Comparison of ENCODE assay signal across 8 cellular contexts in the genomic region with DNA sequence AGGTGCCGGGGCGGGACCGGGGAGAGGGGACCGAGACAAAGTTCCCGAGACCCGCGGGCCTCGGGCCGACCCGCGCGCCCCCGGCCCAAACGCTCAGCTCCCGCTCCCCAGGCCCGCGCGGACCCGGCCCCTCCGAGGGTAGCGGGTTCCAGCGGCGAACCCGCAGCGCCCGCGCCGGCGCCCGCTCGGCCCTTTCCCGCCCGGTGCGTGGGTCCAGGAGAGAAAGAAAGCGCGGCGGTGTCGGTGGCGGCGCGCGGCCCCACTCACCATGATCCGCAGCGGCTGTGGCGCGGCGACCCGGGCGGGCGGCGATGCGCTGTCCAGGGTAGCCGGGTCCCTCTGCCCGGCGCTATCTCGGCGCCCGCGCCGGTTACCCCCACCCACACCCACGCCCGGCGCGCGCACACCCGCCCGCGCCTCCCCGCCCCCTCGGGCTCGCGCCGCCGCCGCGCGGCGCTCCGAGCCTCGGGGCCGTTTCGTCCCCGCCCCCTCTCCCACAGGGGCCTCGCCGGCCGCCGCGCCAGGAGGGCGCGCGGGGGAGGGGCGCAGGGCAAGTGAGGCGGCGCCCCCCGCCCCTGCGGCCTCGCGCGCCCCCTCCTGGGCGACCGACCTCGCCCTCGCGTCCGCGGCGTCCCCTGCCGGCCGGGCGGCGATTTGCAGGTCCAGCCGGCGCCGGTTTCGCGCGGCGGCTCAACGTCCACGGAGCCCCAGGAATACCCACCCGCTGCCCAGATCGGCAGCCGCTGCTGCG. TPM values are rescaled to one million over a fixed set of nuclear protein-coding genes. Genes with fewer than 3 reads are reported as not detected.
DNase-seq lines count a peak whose midpoint lies in the region; ATAC-seq and TF ChIP-seq lines count a peak whose summit lies in the region.

A gene with protein sequence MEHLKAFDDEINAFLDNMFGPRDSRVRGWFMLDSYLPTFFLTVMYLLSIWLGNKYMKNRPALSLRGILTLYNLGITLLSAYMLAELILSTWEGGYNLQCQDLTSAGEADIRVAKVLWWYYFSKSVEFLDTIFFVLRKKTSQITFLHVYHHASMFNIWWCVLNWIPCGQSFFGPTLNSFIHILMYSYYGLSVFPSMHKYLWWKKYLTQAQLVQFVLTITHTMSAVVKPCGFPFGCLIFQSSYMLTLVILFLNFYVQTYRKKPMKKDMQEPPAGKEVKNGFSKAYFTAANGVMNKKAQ (minus strand): TSS at position 345 of the 751 bp plus-strand sequence. CDS start 75 bp downstream, at position 270.

- no peak within 1 kb of the TSS for H3K9ac ChIP-seq in rectal smooth muscle tissue (ENCODE audit: low read length)

- no peaks in the 10 kb centered on the region for H3K4me1 ChIP-seq in cardiac muscle cell (ENCODE audit: low read depth)
- no peaks in the 10 kb centered on the region for H3K4me1 ChIP-seq in rectal smooth muscle tissue (ENCODE audit: control insufficient read depth, insufficient read depth, low read length)

- H3K4me3 ChIP-seq in AG09309 (ENCODE audit: control insufficient read depth, low read depth, low read length) (peak within 1 kb of the TSS; percentile 35), cardiac muscle cell (peak within 1 kb of the TSS; percentile 71), rectal smooth muscle tissue (ENCODE audit: low read length) (peak within 1 kb of the TSS; percentile 21)

- TF ChIP-seq CTCF in AG09309 (IDR thresholded peaks at IDR 0.05; ENCODE audit: control insufficient read depth, insufficient read depth, low read depth, low read length, missing control alignments): peak; percentile 35
- TF ChIP-seq CTCF in GM13977 (IDR thresholded peaks at IDR 0.05; ENCODE audit: extremely low read depth, insufficient read depth, missing control alignments): peak; percentile 75
- TF ChIP-seq CTCF in cardiac muscle cell (IDR thresholded peaks at IDR 0.05; ENCODE audit: low read depth, low read length): peak; percentile 69

- peaks cover 94% of the 10 kb centered on the region for H3K27me3 ChIP-seq in cardiac muscle cell
- peaks cover 8% of the 10 kb centered on the region for H3K27me3 ChIP-seq in rectal smooth muscle tissue (ENCODE audit: control insufficient read depth, insufficient read depth, low read length)

- H3K36me3 ChIP-seq in cardiac muscle cell (no peaks in the 10 kb centered on the region), rectal smooth muscle tissue (ENCODE audit: control insufficient read depth, insufficient read depth, low read length) (no peaks in the 10 kb centered on the region)

- in situ Hi-C loops in GM13977 (cut with MboI; ENCODE audit: low pct_unique_long_range_greater_than_20kb, low sequenced_read_pairs, unreplicated experiment): no loop called here

- ATAC-seq in HG03045 (IDR thresholded peaks at IDR 0.05; ENCODE audit: unreplicated experiment) (no peak), HG03108 (IDR thresholded peaks at IDR 0.05; ENCODE audit: unreplicated experiment) (no peak)

- no peak within 1 kb of the TSS for H3K27ac ChIP-seq in cardiac muscle cell
- H3K27ac ChIP-seq in rectal smooth muscle tissue (ENCODE audit: low read depth, low read length): no peak within 1 kb of the TSS

- no peaks in the 10 kb centered on the region for H3K9me3 ChIP-seq in cardiac muscle cell (ENCODE audit: low read depth)

- DNase-seq in AG09309 (ENCODE audit: low read depth) (no peak), GM13977 (ENCODE audit: low spot score) (peak; percentile 70), M059J (ENCODE audit: low read depth) (peak; percentile 60), cardiac muscle cell (ENCODE audit: low read depth in 1 of 2, low spot score in 1 of 2) (peak; percentile 69 to 83)
- peak; percentile 4 for DNase-seq in activated naive CD4-positive, alpha-beta T cell treated with Interleukin-2 at 50 U/mL for 16 hours

RNA-seq across cellular contexts. Expression of the gene that starts here (rescaled TPM):
- total RNA-seq in M059J (2014; rRNA removed; shearing (Covaris generic)): 6.2 and 7.1 TPM in 2 replicates
- 0.06 and 0.63 TPM in 2 replicates for total RNA-seq in cardiac muscle cell
- polyA plus RNA-seq in cardiac muscle cell: 0.12 TPM in 1 of 2 replicates, not detected in the other

Comparison
In these comparisons a context has a peak if more than half of its experiments do, and no peak if none do; other contexts are left out.
1. Peak in DNase-seq and H3K4me3 ChIP-seq in cardiac muscle cell; RNA of the gene not detected or under 1 TPM.
2. H3K4me3 ChIP-seq: peak in every context shown above with its lines; median percentile 71 in cardiac muscle cell; 35 in AG09309; 21 in rectal smooth muscle tissue.